8 cellular contexts compared by ENCODE assay signal in genomic region chr1:228486596-228487335, GRCh38. TPM values are rescaled to one million over a fixed set of nuclear protein-coding genes. Genes with fewer than 3 reads are reported as not detected.
DNase-seq lines count a peak whose midpoint lies in the region; TF ChIP-seq lines count a peak whose summit lies in the region.

No MANE protein-coding gene starts in this region.

- peaks cover 34% of the 10 kb centered on the region for H3K4me1 ChIP-seq in GM23248 (ENCODE audit: insufficient read depth)
- H3K4me1 ChIP-seq in Karpas-422 (ENCODE audit: low read length) = peaks cover 39% of the 10 kb centered on the region
- H3K4me1 ChIP-seq in neutrophil (ENCODE audit: control insufficient read depth in 1 of 2, insufficient read depth in 1 of 2, low read depth in 1 of 2, low read length in 1 of 2) = peaks cover 16 to 20% of the 10 kb centered on the region in 2 experiments

- peak overlapping the region; percentile 78 for H3K4me3 ChIP-seq in GM23248
- H3K4me3 ChIP-seq in Karpas-422 (ENCODE audit: low read length) = peak overlapping the region; percentile 100
- H3K4me3 ChIP-seq in neutrophil (ENCODE audit: low read depth in 1 of 2, low read length in 1 of 2) = peak overlapping the region; percentile 84 to 93

- DNase-seq in ELF-1 (ENCODE audit: low read depth, low spot score) = peak; percentile 97
- DNase-seq in GM23248 = peak; percentile 88
- DNase-seq in Karpas-422 = peak; percentile 96
- DNase-seq in SHP77 treated with DMSO at 0.1 percent for 48 hours (lab: John Stamatoyannopoulos, UW) = peak; percentile 79
- peak; percentile 74 for DNase-seq in activated gamma-delta T cell treated with Interleukin-2 at 50 U/mL for 16 hours
- DNase-seq in foreskin melanocyte = peak; percentile 93
- DNase-seq in superior temporal gyrus (ENCODE audit: extremely low spot score) = peak; percentile 81

- H4K20me1 ChIP-seq in GM23248 (ENCODE audit: insufficient read depth) (no peaks in the 10 kb centered on the region), Karpas-422 (ENCODE audit: insufficient read depth, low read depth, low read length) (no peaks in the 10 kb centered on the region)

- no peaks in the 10 kb centered on the region for H3K9me2 ChIP-seq in GM23248 (ENCODE audit: insufficient read depth)
- H3K9me2 ChIP-seq in Karpas-422 (replicated peaks; ENCODE audit: insufficient read depth, low read length) = no peaks in the 10 kb centered on the region

- H2AFZ ChIP-seq in GM23248 (peak overlapping the region; percentile 87), Karpas-422 (ENCODE audit: low read length) (peak overlapping the region; percentile 57)

- H3K79me2 ChIP-seq in GM23248 (ENCODE audit: insufficient read depth) (peaks cover 41% of the 10 kb centered on the region), Karpas-422 (ENCODE audit: low read length) (peaks cover 39% of the 10 kb centered on the region)

- peak overlapping the region; percentile 91 for H3K9ac ChIP-seq in GM23248
- peak overlapping the region; percentile 96 for H3K9ac ChIP-seq in Karpas-422 (ENCODE audit: low read length)

- H3K27ac ChIP-seq in GM23248 (peak overlapping the region; percentile 96), Karpas-422 (ENCODE audit: low read length) (peak overlapping the region; percentile 81), neutrophil (peak overlapping the region; percentile 97)

- H3K9me3 ChIP-seq in GM23248 (ENCODE audit: low read depth) (no peaks in the 10 kb centered on the region), Karpas-422 (ENCODE audit: low read length) (no peaks in the 10 kb centered on the region), neutrophil (no peaks in the 10 kb centered on the region)

- H3F3A ChIP-seq in GM23248 (ENCODE audit: insufficient read depth) = peaks cover 10% of the 10 kb centered on the region; the same call in 1 of the 2 replicates

- in situ Hi-C loops in GM23248 (cut with MboI) = no loop called here

- H3K4me2 ChIP-seq in GM23248 (ENCODE audit: unreplicated experiment) (peak overlapping the region; percentile 78), Karpas-422 (ENCODE audit: low read depth, low read length, poor library complexity, severe bottlenecking) (peak overlapping the region; percentile 99)

- H3K36me3 ChIP-seq in GM23248 (ENCODE audit: low read depth) (peaks cover 16% of the 10 kb centered on the region; the same call in 1 of the 2 replicates), Karpas-422 (ENCODE audit: insufficient read depth, low read length) (peaks cover 21% of the 10 kb centered on the region), neutrophil (peaks cover 12% of the 10 kb centered on the region)

- H3K27me3 ChIP-seq in GM23248 (replicated peaks; ENCODE audit: insufficient read depth) (no peaks in the 10 kb centered on the region), Karpas-422 (ENCODE audit: low read length) (no peaks in the 10 kb centered on the region), neutrophil (peaks cover 25% of the 10 kb centered on the region)

- 1% methylated on average over 48 to 59 of the region's 60 CpGs for WGBS in GM23248 (ENCODE audit: low coverage in 1 of 2, low lambda C conversion rate in 2 of 2, missing lambda C conversion rate in 2 of 2), 2 experiments

- TF ChIP-seq CTCF in neutrophil (IDR thresholded peaks at IDR 0.05) = peak; percentile 23

RNA-seq across cellular contexts. Expression of gene RNF187, which starts 0.4 kb away (rescaled TPM):
- total RNA-seq in GM23248 (2014; rRNA removed; shearing (Covaris generic)) = 81.9 and 92.8 TPM in 2 replicates
- polyA plus RNA-seq in GM23248 (2016; fragmentation: Nextera tagmentation; extraction: Ambion mirVana) = 38.8 and 79.4 TPM in 2 replicates
- total RNA-seq in Karpas-422 (2014; rRNA removed; shearing (Covaris generic); ENCODE audit: low replicate concordance) = 127 and 268 TPM in 2 replicates

Comparison
In these comparisons a context has a peak if more than half of its experiments do, and no peak if none do; other contexts are left out.
1. Peak in every context shown above with its lines: DNase-seq, H3K4me3 ChIP-seq and H3K27ac ChIP-seq.